Comparison of ENCODE assay signal across 8 cellular contexts in genomic region chr1:220272841-220273090, GRCh38. TPM values are rescaled to one million over a fixed set of nuclear protein-coding genes. Genes with fewer than 3 reads are reported as not detected.
DNase-seq lines count a peak whose midpoint lies in the region; ATAC-seq and TF ChIP-seq lines count a peak whose summit lies in the region.

No MANE protein-coding gene starts in this region.

- intact Hi-C loops in A673 (cut with micrococcal nuclease; ENCODE audit: unreplicated experiment) (no loop called here), colonic mucosa (cut with DNase I) (no loop called here)

- DNase-seq in A673 (ENCODE audit: low spot score) (no peak), colonic mucosa (no peak), NOMO-1 treated with dmso at 0.1 percent for 144 hours (lab: John Stamatoyannopoulos, UW; ENCODE audit: unreplicated experiment) (no peak), AG08395 (ENCODE audit: low spot score) (no peak)

- no peaks in the 10 kb centered on the region for H3K27me3 ChIP-seq in A673 (replicated peaks; ENCODE audit: insufficient read depth, low read depth, low read length, poor library complexity)
- H3K27me3 ChIP-seq in HUES64 (ENCODE audit: insufficient read depth, low read length) = no peaks in the 10 kb centered on the region
- H3K27me3 ChIP-seq in colonic mucosa = no peaks in the 10 kb centered on the region
- H3K27me3 ChIP-seq in muscle layer of colon (ENCODE audit: control insufficient read depth in 1 of 2, insufficient read depth in 2 of 2, low read length in 2 of 2) = no peaks in the 10 kb centered on the region

- H3K9me3 ChIP-seq in A673 (ENCODE audit: low read depth, low read length, poor library complexity, severe bottlenecking) = no peaks in the 10 kb centered on the region
- H3K9me3 ChIP-seq in HUES64 (ENCODE audit: insufficient read depth, low read depth, low read length) = no peaks in the 10 kb centered on the region
- no peaks in the 10 kb centered on the region for H3K9me3 ChIP-seq in colonic mucosa
- H3K9me3 ChIP-seq in muscle layer of colon (ENCODE audit: low read length) = no peaks in the 10 kb centered on the region

- POLR2A ChIA-PET in A673 (lab: Charles Lee; ENCODE audit: low non-redundant PET) = no interaction called here

- no peak for TF ChIP-seq CTCF in A673 (conservative IDR thresholded peaks at IDR 0.05; ENCODE audit: low read depth, low read length)
- TF ChIP-seq CTCF in colonic mucosa (IDR thresholded peaks at IDR 0.05) = no peak

- CTCF ChIA-PET in A673 (lab: Charles Lee) = no interaction called here

- ATAC-seq in GM19328 (IDR thresholded peaks at IDR 0.05; ENCODE audit: unreplicated experiment) = no peak
- ATAC-seq in GM21360 (IDR thresholded peaks at IDR 0.05; ENCODE audit: unreplicated experiment) = no peak

- H3K4me3 ChIP-seq in A673 (ENCODE audit: low read depth, low read length, poor library complexity, severe bottlenecking) (peak overlapping the region; percentile 90), HUES64 (ENCODE audit: low read length) (peak overlapping the region; percentile 77), colonic mucosa (peak overlapping the region; percentile 82), muscle layer of colon (ENCODE audit: low read depth in 1 of 2, low read length in 2 of 2) (peak overlapping the region; percentile 68 to 93)

- H3K27ac ChIP-seq in A673 (ENCODE audit: low read depth, low read length, poor library complexity, severe bottlenecking) (peak overlapping the region; percentile 82), HUES64 (ENCODE audit: low read depth, low read length) (peak overlapping the region; percentile 84), colonic mucosa (peak overlapping the region; percentile 76), muscle layer of colon (ENCODE audit: low read depth, low read length) (peak overlapping the region; percentile 89)

- H3K9ac ChIP-seq in HUES64 (ENCODE audit: low read depth, low read length) (peak overlapping the region; percentile 73), colonic mucosa (ENCODE audit: low read depth in 2 of 2, low read length in 2 of 2) (peak overlapping the region; percentile 44 to 91), muscle layer of colon (ENCODE audit: low read length) (peak overlapping the region; percentile 59)

- H3K36me3 ChIP-seq in A673 (ENCODE audit: insufficient read depth, low read length, poor library complexity, severe bottlenecking) (peaks cover 2% of the 10 kb centered on the region), HUES64 (ENCODE audit: insufficient read depth, low read length) (peaks cover 15% of the 10 kb centered on the region), colonic mucosa (no peaks in the 10 kb centered on the region), muscle layer of colon (ENCODE audit: insufficient read depth, low read length) (no peaks in the 10 kb centered on the region)

- TSS peak; percentile 100 for BruUV-seq in A673 (replicated peaks; lab: Mats Ljungman, UMichigan)

- peaks cover 17% of the 10 kb centered on the region for H3K4me1 ChIP-seq in A673 (ENCODE audit: insufficient read depth, low read length, poor library complexity, severe bottlenecking)
- H3K4me1 ChIP-seq in HUES64 (ENCODE audit: insufficient read depth, low read length) = peaks cover 34% of the 10 kb centered on the region
- H3K4me1 ChIP-seq in colonic mucosa = peaks cover 11% of the 10 kb centered on the region
- H3K4me1 ChIP-seq in muscle layer of colon (ENCODE audit: insufficient read depth, low read length) = peaks cover 15% of the 10 kb centered on the region

- WGBS in HUES64 = 24% methylated on average over 3 of the region's 5 CpGs

RNA-seq across cellular contexts. Expression of gene RAB3GAP2, which starts 0.5 kb away (rescaled TPM):
- total RNA-seq in A673 (2021) (43.8 and 44.9 TPM in 2 replicates), colonic mucosa (10 to 100 TPM; 33.2 to 34.2 TPM)
- 20.6 TPM for polyA plus RNA-seq in HUES64 (2013, experiment 1 of 2)
- polyA plus RNA-seq in HUES64 (2013, experiment 2 of 2) = 18.3 TPM
